ENCODE assay signal across 29 cellular contexts in genomic region chr10:70704211-70704610, GRCh38. TPM values are rescaled to one million over a fixed set of nuclear protein-coding genes. Genes with fewer than 3 reads are reported as not detected.
"Had no signal": no experiment of that assay in that cellular context is flagged by ENCODE, and none has a peak within 500 bp of the region (broad histone marks: within the 10 kb centered on the region; RNA-seq: fewer than 3 reads in every experiment).

No MANE protein-coding gene starts in this region.

- H3K27me3 ChIP-seq: brain microvascular endothelial cell, dorsolateral prefrontal cortex, gastrocnemius medialis, heart left ventricle had no signal

- H3K36me3 ChIP-seq: brain microvascular endothelial cell, gastrocnemius medialis, heart left ventricle, WERI-Rb-1 had no signal

- H3K9me3 ChIP-seq: gastrocnemius medialis, heart left ventricle had no signal

- FAIRE-seq: astrocyte had no signal

- DNase-seq: activated B cell treated with CpG ODN at 0.5 μM for 24 hours; activated CD4-positive, alpha-beta T cell treated with anti-CD3 and anti-CD28 coated beads for 48 hours; activated CD4-positive, alpha-beta T cell treated with anti-CD3 and anti-CD28 coated beads, Interleukin-2, amount 50 U/mL, for 1 hour; activated CD4-positive, alpha-beta T cell treated with anti-CD3 and anti-CD28 coated beads, Interleukin-2, amount 50 U/mL, for 48 hours; activated CD8-positive, alpha-beta memory T cell treated with anti-CD3 and anti-CD28 coated beads for 24 hours; activated CD8-positive, alpha-beta T cell treated with anti-CD3 and anti-CD28 coated beads for 36 hours; activated effector memory CD4-positive, alpha-beta T cell treated with Interleukin-2 at 50 U/mL for 16 hours; activated gamma-delta T cell treated with Interleukin-2 at 50 U/mL for 16 hours; activated naive CD4-positive, alpha-beta T cell treated with anti-CD3 and anti-CD28 coated beads, Interleukin-2, amount 50 U/mL, for 16 hours; activated naive CD4-positive, alpha-beta T cell treated with Interleukin-2 at 50 U/mL for 16 hours; activated T-cell treated with anti-CD3 and anti-CD28 coated beads, Interleukin-2, amount 50 U/mL, for 4 hours; amniotic stem cell; anterior cingulate cortex; brain microvascular endothelial cell; dorsolateral prefrontal cortex; effector memory CD4-positive, alpha-beta T cell; endodermal cell; foreskin fibroblast; gastrocnemius medialis; glutamatergic neuron; T-helper 9 cell; WERI-Rb-1 had no signal

- ATAC-seq: activated CD4-positive, CD25-positive, alpha-beta regulatory T cell treated with anti-CD3 and anti-CD28 coated beads, Interleukin-2, amount 50 U/mL, for 24 hours; activated CD8-positive, alpha-beta T cell treated with anti-CD3 and anti-CD28 coated beads for 36 hours; activated T-cell treated with anti-CD3 and anti-CD28 coated beads, Interleukin-2, amount 50 U/mL, for 4 hours; activated T-helper 17 cell treated with anti-CD3 and anti-CD28 coated beads, Interleukin-2, amount 50 U/mL, for 72 hours; esophagus mucosa; gastrocnemius medialis; heart left ventricle had no signal

- H3K4me1 ChIP-seq: gastrocnemius medialis, heart left ventricle had no signal

- H3K4me3 ChIP-seq: coronary artery, dorsolateral prefrontal cortex, gastrocnemius medialis, heart left ventricle had no signal

- H3K27ac ChIP-seq: brain microvascular endothelial cell, coronary artery, dorsolateral prefrontal cortex, gastrocnemius medialis, heart left ventricle, WERI-Rb-1 had no signal

RNA-seq across cellular contexts. Expression of gene ADAMTS14, which starts 31.9 kb away (rescaled TPM):
- total RNA-seq: T-helper 2 cell treated with Interferon-gamma antibody and Interleukin-4, amounts not matched to agents 100 ng/mL and 5 ng/mL, for 36 hours had no signal
